ENCODE assay signal across 8 cellular contexts in the genomic region with DNA sequence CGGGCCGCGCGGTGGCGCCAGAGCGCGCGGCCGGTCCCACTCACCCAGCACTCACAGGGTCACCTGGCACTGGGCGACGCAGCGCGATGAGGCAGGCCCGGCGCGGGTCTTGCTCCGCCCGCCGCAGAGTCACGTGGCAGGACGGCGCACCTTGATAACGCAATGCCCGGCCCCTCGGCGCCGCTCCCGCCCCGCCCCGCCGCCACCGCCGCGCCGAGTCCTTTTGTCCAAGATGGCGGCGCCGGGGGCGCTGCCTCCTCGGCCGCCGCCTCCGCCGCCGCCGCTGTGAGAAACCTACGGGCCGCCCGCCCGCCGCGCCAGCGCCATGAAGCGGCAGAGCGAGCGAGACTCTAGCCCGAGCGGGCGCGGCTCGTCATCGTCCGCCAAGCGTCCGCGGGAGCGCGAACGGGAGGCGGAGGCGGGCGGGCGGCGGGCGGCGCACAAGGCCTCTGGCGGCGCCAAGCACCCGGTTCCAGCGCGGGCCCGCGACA. TPM values are rescaled to one million over a fixed set of nuclear protein-coding genes. Genes with fewer than 3 reads are reported as not detected.
DNase-seq lines count a peak whose midpoint lies in the region; ATAC-seq and TF ChIP-seq lines count a peak whose summit lies in the region.

A gene with protein sequence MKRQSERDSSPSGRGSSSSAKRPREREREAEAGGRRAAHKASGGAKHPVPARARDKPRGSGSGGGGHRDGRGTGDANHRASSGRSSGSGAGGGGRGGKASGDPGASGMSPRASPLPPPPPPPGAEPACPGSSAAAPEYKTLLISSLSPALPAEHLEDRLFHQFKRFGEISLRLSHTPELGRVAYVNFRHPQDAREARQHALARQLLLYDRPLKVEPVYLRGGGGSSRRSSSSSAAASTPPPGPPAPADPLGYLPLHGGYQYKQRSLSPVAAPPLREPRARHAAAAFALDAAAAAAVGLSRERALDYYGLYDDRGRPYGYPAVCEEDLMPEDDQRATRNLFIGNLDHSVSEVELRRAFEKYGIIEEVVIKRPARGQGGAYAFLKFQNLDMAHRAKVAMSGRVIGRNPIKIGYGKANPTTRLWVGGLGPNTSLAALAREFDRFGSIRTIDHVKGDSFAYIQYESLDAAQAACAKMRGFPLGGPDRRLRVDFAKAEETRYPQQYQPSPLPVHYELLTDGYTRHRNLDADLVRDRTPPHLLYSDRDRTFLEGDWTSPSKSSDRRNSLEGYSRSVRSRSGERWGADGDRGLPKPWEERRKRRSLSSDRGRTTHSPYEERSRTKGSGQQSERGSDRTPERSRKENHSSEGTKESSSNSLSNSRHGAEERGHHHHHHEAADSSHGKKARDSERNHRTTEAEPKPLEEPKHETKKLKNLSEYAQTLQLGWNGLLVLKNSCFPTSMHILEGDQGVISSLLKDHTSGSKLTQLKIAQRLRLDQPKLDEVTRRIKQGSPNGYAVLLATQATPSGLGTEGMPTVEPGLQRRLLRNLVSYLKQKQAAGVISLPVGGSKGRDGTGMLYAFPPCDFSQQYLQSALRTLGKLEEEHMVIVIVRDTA (plus strand): TSS at position 211 of the 491 bp plus-strand sequence. CDS start 115 bp downstream, at position 326.

- H3K9ac ChIP-seq in SK-N-SH = peak within 1 kb of the TSS; percentile 85

- TF ChIP-seq EP300 in SK-N-SH (IDR thresholded peaks at IDR 0.05; ENCODE audit: borderline replicate concordance in 1 of 2, low read depth in 1 of 2, low read length in 1 of 2) = peak in 1 of 2 experiments; percentile 8; a peak in 1 of 4 replicates

- peak within 1 kb of the TSS; percentile 89 for H3K27ac Mint-ChIP-seq in activated naive CD4-positive, alpha-beta T cell treated with anti-CD3 and anti-CD28 coated beads, Interleukin-2, amount 50 U/mL, for 24 hours

- POLR2A ChIA-PET in SK-N-SH (lab: Yijun Ruan, JAX) = interaction anchor here (1.0 kb wide), 1 partner anchor 279 kb away, joined by 3 read pairs; no protein-coding TSS in a partner anchor

- peaks cover 52% of the 10 kb centered on the region for H4K20me1 ChIP-seq in SK-N-SH (ENCODE audit: insufficient read depth)

- peak; percentile 92 for TF ChIP-seq CTCF in GM06990 (IDR thresholded peaks at IDR 0.05; ENCODE audit: insufficient read depth, low read length, poor library complexity, severe bottlenecking)
- TF ChIP-seq CTCF in HFF-Myc (IDR thresholded peaks at IDR 0.05; ENCODE audit: low read depth, low read length, missing control alignments) = peak; percentile 79
- TF ChIP-seq CTCF in SK-N-SH (IDR thresholded peaks at IDR 0.05) = no peak; the same call in 1 of the 2 replicates
- peak in 1 of 3 donors; percentile 63 for TF ChIP-seq CTCF in omental fat pad (IDR thresholded peaks at IDR 0.05)
- TF ChIP-seq CTCF in thoracic aorta (IDR thresholded peaks at IDR 0.05) = peak; percentile 81

- H3K9me3 Mint-ChIP-seq in activated naive CD4-positive, alpha-beta T cell treated with anti-CD3 and anti-CD28 coated beads, Interleukin-2, amount 50 U/mL, for 24 hours = no peaks in the 10 kb centered on the region

- peaks cover 68% of the 10 kb centered on the region for H3K4me1 Mint-ChIP-seq in activated naive CD4-positive, alpha-beta T cell treated with anti-CD3 and anti-CD28 coated beads, Interleukin-2, amount 50 U/mL, for 24 hours

- H3K4me3 Mint-ChIP-seq in activated naive CD4-positive, alpha-beta T cell treated with anti-CD3 and anti-CD28 coated beads, Interleukin-2, amount 50 U/mL, for 24 hours = peak within 1 kb of the TSS; percentile 88

- H3K79me2 ChIP-seq in SK-N-SH (ENCODE audit: insufficient read depth) = peaks cover 87% of the 10 kb centered on the region

- H3K27ac ChIP-seq in SK-N-SH (ENCODE audit: low read depth in 2 of 2, low read length in 1 of 2) = peak within 1 kb of the TSS; percentile 53 to 81
- H3K27ac ChIP-seq in thoracic aorta = peak within 1 kb of the TSS; percentile 82 to 92

- H3K36me3 ChIP-seq in GM06990 (ENCODE audit: control insufficient read depth, insufficient read depth, low read length) (peaks cover 46% of the 10 kb centered on the region), SK-N-SH (replicated peaks in 1 of 2; ENCODE audit: control insufficient read depth in 1 of 2, insufficient read depth in 2 of 2, low read length in 1 of 2) (peaks cover 38 to 68% of the 10 kb centered on the region in 2 experiments), thoracic aorta (peaks cover 25% of the 10 kb centered on the region)

- DNase-seq in GM06990 (ENCODE audit: extremely low read depth, insufficient read length) (peak; percentile 99), HFF-Myc (ENCODE audit: extremely low read depth, low read depth) (peak; percentile 81), NAMALWA (ENCODE audit: low spot score) (peak; percentile 91), SK-N-SH (peak; percentile 98), glomerular endothelial cell (ENCODE audit: extremely low read depth, low read depth, low spot score) (peak; percentile 45), omental fat pad (ENCODE audit: low spot score) (peak; percentile 76), thoracic aorta (ENCODE audit: low spot score) (peak; percentile 81)

- CTCF ChIA-PET in SK-N-SH (lab: Yijun Ruan, JAX) = interaction anchor here (1.3 to 3.9 kb wide), 6 partner anchors 10 to 776 kb away, joined by 3 to 34 read pairs (median 19); no protein-coding TSS in a partner anchor

- H2AFZ ChIP-seq in SK-N-SH (ENCODE audit: low read depth) = no peak within 1 kb of the TSS

- ATAC-seq in omental fat pad (ENCODE audit: low FRiP score) (peak; percentile 95), thoracic aorta (ENCODE audit: insufficient number of reproducible peaks, low FRiP score, low read depth) (peak; percentile 90)

- H3K36me3 Mint-ChIP-seq in activated naive CD4-positive, alpha-beta T cell treated with anti-CD3 and anti-CD28 coated beads, Interleukin-2, amount 50 U/mL, for 24 hours = peaks cover 22% of the 10 kb centered on the region

- H3K27me3 ChIP-seq in GM06990 (replicated peaks; ENCODE audit: control insufficient read depth, insufficient read depth, low read length) (no peaks in the 10 kb centered on the region), SK-N-SH (ENCODE audit: insufficient read depth) (no peaks in the 10 kb centered on the region), thoracic aorta (replicated peaks; ENCODE audit: insufficient read depth) (no peaks in the 10 kb centered on the region)

- peak within 1 kb of the TSS; percentile 82 for H3K4me3 ChIP-seq in GM06990 (replicated peaks; ENCODE audit: low read depth, low read length)
- peak within 1 kb of the TSS; percentile 66 for H3K4me3 ChIP-seq in HFF-Myc (replicated peaks; ENCODE audit: low read depth, low read length)
- H3K4me3 ChIP-seq in SK-N-SH (ENCODE audit: low read depth in 2 of 2, low read length in 1 of 2) = peak within 1 kb of the TSS; percentile 76 to 89
- peak within 1 kb of the TSS; percentile 85 for H3K4me3 ChIP-seq in thoracic aorta

- H3K4me2 ChIP-seq in SK-N-SH = peak within 1 kb of the TSS; percentile 98

- TF ChIP-seq RAD21 in SK-N-SH (IDR thresholded peaks at IDR 0.05; ENCODE audit: low read length) = peak; percentile 54

- H3K4me1 ChIP-seq in SK-N-SH (ENCODE audit: control insufficient read depth in 1 of 2, insufficient read depth in 2 of 2, low read depth in 1 of 2, low read length in 1 of 2) = peaks cover 27 to 76% of the 10 kb centered on the region in 2 experiments
- peaks cover 47 to 74% of the 10 kb centered on the region in 2 donors for H3K4me1 ChIP-seq in thoracic aorta (ENCODE audit: control insufficient read depth in 1 of 2, low read depth in 2 of 2)

- no peaks in the 10 kb centered on the region for H3K9me2 ChIP-seq in SK-N-SH

- H3K9me3 ChIP-seq in SK-N-SH (no peaks in the 10 kb centered on the region), thoracic aorta (no peaks in the 10 kb centered on the region)

- H3K27me3 Mint-ChIP-seq in activated naive CD4-positive, alpha-beta T cell treated with anti-CD3 and anti-CD28 coated beads, Interleukin-2, amount 50 U/mL, for 24 hours = no peaks in the 10 kb centered on the region

- peaks cover 49% of the 10 kb centered on the region for H3F3A ChIP-seq in SK-N-SH (replicated peaks; ENCODE audit: insufficient read depth)

- 0% methylated on average over 5 of the region's 83 CpGs for WGBS in SK-N-SH (ENCODE audit: low lambda C conversion rate)

TF ChIP-seq in SK-N-SH, 30 proteins besides CTCF, POLR2A, EP300 and RAD21 (continues in another document):
- TF ChIP-seq NRF1 (IDR thresholded peaks at IDR 0.05; ENCODE audit: low read depth, low read length) (no peak), RXRA (IDR thresholded peaks at IDR 0.05; ENCODE audit: borderline replicate concordance, low read depth) (no peak), GABPA (IDR thresholded peaks at IDR 0.05; ENCODE audit: low read depth) (peak; percentile 32; the same call in 1 of the 2 replicates), POLR2AphosphoS5 (IDR thresholded peaks at IDR 0.05; ENCODE audit: low read depth, low read length) (no peak; the same call in 1 of the 2 replicates), TEAD4 (IDR thresholded peaks at IDR 0.05; ENCODE audit: borderline replicate concordance, insufficient read depth) (no peak), YY1 (IDR thresholded peaks at IDR 0.05; ENCODE audit: low read depth) (peak; percentile 87), SMC3 (IDR thresholded peaks at IDR 0.05; ENCODE audit: low read depth, low read length) (peak; percentile 52), EZH2phosphoT487 (IDR thresholded peaks at IDR 0.05; ENCODE audit: borderline replicate concordance, low read depth) (no peak), NFIC (IDR thresholded peaks at IDR 0.05; ENCODE audit: borderline replicate concordance) (no peak; the same call in 1 of the 2 replicates), MEF2A (IDR thresholded peaks at IDR 0.05; ENCODE audit: borderline replicate concordance, low read depth) (no peak), RFX5 (IDR thresholded peaks at IDR 0.05; ENCODE audit: low read length) (peak; percentile 52; the same call in 1 of the 2 replicates), ELF1 (IDR thresholded peaks at IDR 0.05) (no peak)

RNA-seq across cellular contexts. Expression of the gene that starts here (rescaled TPM):
- polyA plus RNA-seq in SK-N-SH (2012; rRNA removed) = 11.3 and 17.0 TPM in 2 replicates
- polyA plus RNA-seq in SK-N-SH (2012; cell fraction: cytosol; rRNA removed) = 12.3 and 17.2 TPM in 2 replicates
- polyA plus RNA-seq in SK-N-SH (2012; cell fraction: nucleus; rRNA removed) = 9.4 and 9.8 TPM in 2 replicates
- total RNA-seq in glomerular endothelial cell (29.4 and 41.8 TPM in 2 replicates), omental fat pad (10 to 100 TPM; 25.1 to 39.0 (median 27.8) TPM), thoracic aorta (10 to 100 TPM; 28.3 to 38.0 TPM)

Comparison
In these comparisons a context has a peak if more than half of its experiments do, and no peak if none do; other contexts are left out.
1. Peak in every context shown above with its lines: DNase-seq, ATAC-seq, H3K4me3 ChIP-seq and H3K27ac ChIP-seq.
2. DNase-seq: peak in every context shown above with its lines; median percentile 99 in GM06990; 98 in SK-N-SH; 91 in NAMALWA; 81 in HFF-Myc; 81 in thoracic aorta; 76 in omental fat pad; 45 in glomerular endothelial cell.